18 cellular contexts compared by ENCODE assay signal in genomic region chr2:180291060-180291459, GRCh38.
DNase-seq lines count a peak whose midpoint lies in the region; ATAC-seq and TF ChIP-seq lines count a peak whose summit lies in the region.
"Had no signal": no experiment of that assay in that cellular context is flagged by ENCODE, and none has a peak within 500 bp of the region (broad histone marks: within the 10 kb centered on the region; RNA-seq: fewer than 3 reads in every experiment).

No MANE protein-coding gene starts in this region.

- no peaks in the 10 kb centered on the region for H3K79me2 ChIP-seq in osteoblast (ENCODE audit: insufficient read depth, low read length)
- H3K79me2 ChIP-seq in neural progenitor cell (ENCODE audit: low read depth) = no peaks in the 10 kb centered on the region

- H3F3A ChIP-seq in neural progenitor cell (ENCODE audit: low read depth) = no peaks in the 10 kb centered on the region

- H3K36me3 ChIP-seq in osteoblast (ENCODE audit: insufficient read depth, low read length) (no peaks in the 10 kb centered on the region), neural progenitor cell (no peaks in the 10 kb centered on the region)
- H3K36me3 ChIP-seq: left ventricle myocardium inferior, transverse colon had no signal

- H3K27me3 ChIP-seq in osteoblast (ENCODE audit: insufficient read depth, low read length) (no peaks in the 10 kb centered on the region), neural progenitor cell (no peaks in the 10 kb centered on the region)
- H3K27me3 ChIP-seq: transverse colon had no signal

- no peak for ATAC-seq in HG03521 (IDR thresholded peaks at IDR 0.05; ENCODE audit: unreplicated experiment)
- no peak for ATAC-seq in esophagus mucosa

- no peaks in the 10 kb centered on the region for H3K36me3 Mint-ChIP-seq in neural progenitor cell
- H3K36me3 Mint-ChIP-seq: CD4-positive, CD25-positive, alpha-beta regulatory T cell; naive B cell had no signal

- H3K4me2 ChIP-seq in osteoblast (ENCODE audit: insufficient read depth, low read length) = peak overlapping the region; percentile 52
- no peak overlapping the region for H3K4me2 ChIP-seq in neural progenitor cell

- no peak overlapping the region for H3K4me3 ChIP-seq in choroid plexus epithelial cell (ENCODE audit: low read depth, low read length)
- H3K4me3 ChIP-seq in osteoblast (ENCODE audit: insufficient read depth, low read length) = no peak overlapping the region
- no peak overlapping the region for H3K4me3 ChIP-seq in neural progenitor cell
- H3K4me3 ChIP-seq: left ventricle myocardium inferior, transverse colon had no signal

- H3K9me3 ChIP-seq in osteoblast (ENCODE audit: low read depth, low read length) (no peaks in the 10 kb centered on the region), neural progenitor cell (ENCODE audit: low read depth) (no peaks in the 10 kb centered on the region)
- H3K9me3 ChIP-seq: left ventricle myocardium inferior, transverse colon had no signal

- no peaks in the 10 kb centered on the region for H3K9me3 Mint-ChIP-seq in neural progenitor cell

- H2AFZ ChIP-seq in osteoblast (ENCODE audit: low read length) (no peak overlapping the region), neural progenitor cell (replicated peaks) (no peak overlapping the region)

- no peak overlapping the region for H3K27ac Mint-ChIP-seq in neural progenitor cell
- H3K27ac Mint-ChIP-seq: CD4-positive, CD25-positive, alpha-beta regulatory T cell; naive B cell had no signal

- H3K4me1 ChIP-seq in osteoblast (ENCODE audit: insufficient read depth, low read length) (peaks cover 19% of the 10 kb centered on the region), neural progenitor cell (no peaks in the 10 kb centered on the region)
- H3K4me1 ChIP-seq: left ventricle myocardium inferior, transverse colon had no signal

- H3K27ac ChIP-seq in osteoblast (ENCODE audit: low read depth, low read length) = peak overlapping the region; percentile 73
- H3K27ac ChIP-seq in neural progenitor cell = no peak overlapping the region
- H3K27ac ChIP-seq: left ventricle myocardium inferior, transverse colon had no signal

- no peaks in the 10 kb centered on the region for H3K4me1 Mint-ChIP-seq in neural progenitor cell
- H3K4me1 Mint-ChIP-seq: CD4-positive, CD25-positive, alpha-beta regulatory T cell; naive B cell had no signal

- no peaks in the 10 kb centered on the region for H3K27me3 Mint-ChIP-seq in neural progenitor cell (ENCODE audit: insufficient read depth, low read depth)
- H3K27me3 Mint-ChIP-seq: CD4-positive, CD25-positive, alpha-beta regulatory T cell had no signal

- no peak overlapping the region for H3K4me3 Mint-ChIP-seq in neural progenitor cell
- H3K4me3 Mint-ChIP-seq: CD4-positive, CD25-positive, alpha-beta regulatory T cell; naive B cell had no signal

- DNase-seq in EL (peak; percentile 74), NCI-H2171 treated with DMSO at 0.1 percent for 48 hours (lab: John Stamatoyannopoulos, UW) (peak; percentile 54), choroid plexus epithelial cell (ENCODE audit: low read depth) (peak; percentile 71), osteoblast (ENCODE audit: insufficient read length, low spot score, missing footprints) (no peak), neural progenitor cell (ENCODE audit: low spot score) (no peak), HUDEP-2 (lab: John Stamatoyannopoulos, UW; ENCODE audit: unreplicated experiment in 76 of 76) (no peak)
- DNase-seq: activated CD4-positive, CD25-positive, alpha-beta regulatory T cell; activated naive CD4-positive, alpha-beta T cell; caudate nucleus; CD4-positive, CD25-positive, alpha-beta regulatory T cell; left ventricle myocardium inferior; MV-4-11; naive B cell; NCI-H2227 treated with DMSO at 0.1 percent for 48 hours; stimulated activated CD4-positive, alpha-beta T cell treated with anti-CD3 and anti-CD28 coated beads, Interleukin-2, amount 100 ng/mL, for 48 hours; transverse colon had no signal

- TF ChIP-seq CTCF in choroid plexus epithelial cell (conservative IDR thresholded peaks at IDR 0.05; ENCODE audit: low read depth, low read length) (no peak), osteoblast (IDR thresholded peaks at IDR 0.05; ENCODE audit: extremely low read depth, low read depth, low read length) (no peak), neural progenitor cell (IDR thresholded peaks at IDR 0.05) (no peak)

- H4K20me1 ChIP-seq in osteoblast (ENCODE audit: insufficient read depth, low read length) (no peaks in the 10 kb centered on the region), neural progenitor cell (ENCODE audit: low read depth) (no peaks in the 10 kb centered on the region)

- H3K9ac ChIP-seq in neural progenitor cell = no peak overlapping the region

Comparison
In these comparisons a context has a peak if more than half of its experiments do, and no peak if none do; other contexts are left out.
1. DNase-seq: peak in EL (single experiment), NCI-H2171 treated with DMSO at 0.1 percent for 48 hours (single experiment) and choroid plexus epithelial cell (single experiment); none in osteoblast (single experiment), neural progenitor cell (single experiment) and HUDEP-2 (0 of 76).